ENCODE assay signal across 8 cellular contexts in genomic region chr5:111092062-111092853, GRCh38. TPM values are rescaled to one million over a fixed set of nuclear protein-coding genes. Genes with fewer than 3 reads are reported as not detected.
DNase-seq lines count a peak whose midpoint lies in the region; ATAC-seq and TF ChIP-seq lines count a peak whose summit lies in the region.

WDR36 (plus strand) TSS chr5:111092348; CDS start chr5:111092457, 109 bp downstream.

- peak; percentile 97 for ATAC-seq in HG03432 (IDR thresholded peaks at IDR 0.05; ENCODE audit: unreplicated experiment)

- peak; percentile 87 for TF ChIP-seq POLR2A in GM19099 (IDR thresholded peaks at IDR 0.05; ENCODE audit: extremely low read depth, insufficient read length, low read depth)

- DNase-seq in AML-193 (lab: John Stamatoyannopoulos, UW) = peak; percentile 73 to 78
- peak; percentile 93 for DNase-seq in NCI-H460 (ENCODE audit: extremely low read depth, low read depth)
- DNase-seq in activated CD4-positive, CD25-positive, alpha-beta regulatory T cell treated with anti-CD3 and anti-CD28 coated beads, Interleukin-2, amount 50 U/mL, for 72 hours = peak; percentile 87
- peak; percentile 78 for DNase-seq in cerebellum (ENCODE audit: low spot score)
- peak; percentile 96 for DNase-seq in islet precursor cell
- DNase-seq in stimulated activated CD4-positive, alpha-beta T cell treated with anti-CD3 and anti-CD28 coated beads, Interleukin-12 subunit alpha, Interleukin-12 subunit beta, amount 100 ng/mL, for 4 hours = peak; percentile 85

RNA-seq across cellular contexts. Expression of gene WDR36, which starts in this region (rescaled TPM):
- 64.4 and 73.1 TPM in 2 replicates for total RNA-seq in NCI-H460 (2014; rRNA removed; shearing (Covaris generic))
- polyA plus RNA-seq in NCI-H460 (2014; cell fraction: nucleus; rRNA removed) = 31.7 and 55.2 TPM in 2 replicates
- total RNA-seq in cerebellum = 36.2 TPM

Comparison
In these comparisons a context has a peak if more than half of its experiments do, and no peak if none do; other contexts are left out.
1. Peak in every context shown above with its lines: DNase-seq and ATAC-seq.